3 cellular contexts compared by ENCODE assay signal in the genomic region with DNA sequence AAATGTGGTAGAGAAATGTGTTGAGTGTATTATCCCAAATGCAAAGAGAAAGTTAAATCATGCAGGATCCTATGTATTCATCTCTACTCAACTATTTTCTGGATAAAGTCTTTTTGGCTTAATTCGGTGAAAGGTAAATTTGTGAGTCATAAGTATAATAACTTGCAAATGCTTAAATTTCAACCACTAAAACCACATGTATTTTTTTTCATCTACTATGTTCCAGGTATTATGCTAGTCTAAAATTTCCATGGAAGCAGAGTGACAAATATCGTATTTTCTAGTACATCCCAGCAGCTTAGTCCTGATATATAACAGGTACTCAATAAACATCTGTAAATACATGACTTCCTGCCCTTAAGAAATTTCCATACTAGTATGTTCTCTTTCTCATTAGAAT.
TF ChIP-seq lines count a peak whose summit lies in the region.

No MANE protein-coding gene starts in this region.

TF ChIP-seq in SK-N-SH, 30 proteins besides CTCF, POLR2A, EP300 and RAD21:
- TF ChIP-seq, protein P1, sequence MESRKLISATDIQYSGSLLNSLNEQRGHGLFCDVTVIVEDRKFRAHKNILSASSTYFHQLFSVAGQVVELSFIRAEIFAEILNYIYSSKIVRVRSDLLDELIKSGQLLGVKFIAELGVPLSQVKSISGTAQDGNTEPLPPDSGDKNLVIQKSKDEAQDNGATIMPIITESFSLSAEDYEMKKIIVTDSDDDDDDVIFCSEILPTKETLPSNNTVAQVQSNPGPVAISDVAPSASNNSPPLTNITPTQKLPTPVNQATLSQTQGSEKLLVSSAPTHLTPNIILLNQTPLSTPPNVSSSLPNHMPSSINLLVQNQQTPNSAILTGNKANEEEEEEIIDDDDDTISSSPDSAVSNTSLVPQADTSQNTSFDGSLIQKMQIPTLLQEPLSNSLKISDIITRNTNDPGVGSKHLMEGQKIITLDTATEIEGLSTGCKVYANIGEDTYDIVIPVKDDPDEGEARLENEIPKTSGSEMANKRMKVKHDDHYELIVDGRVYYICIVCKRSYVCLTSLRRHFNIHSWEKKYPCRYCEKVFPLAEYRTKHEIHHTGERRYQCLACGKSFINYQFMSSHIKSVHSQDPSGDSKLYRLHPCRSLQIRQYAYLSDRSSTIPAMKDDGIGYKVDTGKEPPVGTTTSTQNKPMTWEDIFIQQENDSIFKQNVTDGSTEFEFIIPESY (IDR thresholded peaks at IDR 0.05; ENCODE audit: borderline replicate concordance, low read depth), result no peak
- TF ChIP-seq FOXJ3 (CRISPR knock-in tag; IDR thresholded peaks at IDR 0.05), result no peak
- no peak for TF ChIP-seq RFX5 (IDR thresholded peaks at IDR 0.05; ENCODE audit: low read length)
- TF ChIP-seq, protein P2, sequence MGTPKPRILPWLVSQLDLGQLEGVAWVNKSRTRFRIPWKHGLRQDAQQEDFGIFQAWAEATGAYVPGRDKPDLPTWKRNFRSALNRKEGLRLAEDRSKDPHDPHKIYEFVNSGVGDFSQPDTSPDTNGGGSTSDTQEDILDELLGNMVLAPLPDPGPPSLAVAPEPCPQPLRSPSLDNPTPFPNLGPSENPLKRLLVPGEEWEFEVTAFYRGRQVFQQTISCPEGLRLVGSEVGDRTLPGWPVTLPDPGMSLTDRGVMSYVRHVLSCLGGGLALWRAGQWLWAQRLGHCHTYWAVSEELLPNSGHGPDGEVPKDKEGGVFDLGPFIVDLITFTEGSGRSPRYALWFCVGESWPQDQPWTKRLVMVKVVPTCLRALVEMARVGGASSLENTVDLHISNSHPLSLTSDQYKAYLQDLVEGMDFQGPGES (IDR thresholded peaks at IDR 0.05; ENCODE audit: low read depth, low read length), result no peak
- TF ChIP-seq MEF2A (IDR thresholded peaks at IDR 0.05; ENCODE audit: borderline replicate concordance, low read depth), result no peak
- peak; percentile 4; the same call in 1 of the 2 replicates for TF ChIP-seq FOSL2 (IDR thresholded peaks at IDR 0.05; ENCODE audit: borderline replicate concordance, low read depth)
- TF ChIP-seq FOXM1 (IDR thresholded peaks at IDR 0.05; ENCODE audit: low read depth), result no peak
- peak; percentile 30; the same call in 1 of the 2 replicates for TF ChIP-seq TCF12 (IDR thresholded peaks at IDR 0.05)
TF ChIP-seq in SK-N-SH: peak in this region for 2.

TF ChIP-seq in SK-N-SH treated with all-trans-retinoic acid at 6 μM for 48 hours, 23 proteins besides CTCF, POLR2A, EP300 and RAD21:
- TF ChIP-seq, protein P3, sequence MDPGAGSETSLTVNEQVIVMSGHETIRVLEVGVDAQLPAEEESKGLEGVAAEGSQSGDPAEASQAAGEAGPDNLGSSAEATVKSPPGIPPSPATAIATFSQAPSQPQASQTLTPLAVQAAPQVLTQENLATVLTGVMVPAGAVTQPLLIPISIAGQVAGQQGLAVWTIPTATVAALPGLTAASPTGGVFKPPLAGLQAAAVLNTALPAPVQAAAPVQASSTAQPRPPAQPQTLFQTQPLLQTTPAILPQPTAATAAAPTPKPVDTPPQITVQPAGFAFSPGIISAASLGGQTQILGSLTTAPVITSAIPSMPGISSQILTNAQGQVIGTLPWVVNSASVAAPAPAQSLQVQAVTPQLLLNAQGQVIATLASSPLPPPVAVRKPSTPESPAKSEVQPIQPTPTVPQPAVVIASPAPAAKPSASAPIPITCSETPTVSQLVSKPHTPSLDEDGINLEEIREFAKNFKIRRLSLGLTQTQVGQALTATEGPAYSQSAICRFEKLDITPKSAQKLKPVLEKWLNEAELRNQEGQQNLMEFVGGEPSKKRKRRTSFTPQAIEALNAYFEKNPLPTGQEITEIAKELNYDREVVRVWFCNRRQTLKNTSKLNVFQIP (CRISPR knock-in tag; IDR thresholded peaks at IDR 0.05; ENCODE audit: borderline replicate concordance, low read depth), result no peak
- no peak for TF ChIP-seq TCF4 (CRISPR knock-in tag; IDR thresholded peaks at IDR 0.05; ENCODE audit: borderline replicate concordance)
- no peak for TF ChIP-seq ESRRG (CRISPR knock-in tag; IDR thresholded peaks at IDR 0.05)
- TF ChIP-seq, protein P4, sequence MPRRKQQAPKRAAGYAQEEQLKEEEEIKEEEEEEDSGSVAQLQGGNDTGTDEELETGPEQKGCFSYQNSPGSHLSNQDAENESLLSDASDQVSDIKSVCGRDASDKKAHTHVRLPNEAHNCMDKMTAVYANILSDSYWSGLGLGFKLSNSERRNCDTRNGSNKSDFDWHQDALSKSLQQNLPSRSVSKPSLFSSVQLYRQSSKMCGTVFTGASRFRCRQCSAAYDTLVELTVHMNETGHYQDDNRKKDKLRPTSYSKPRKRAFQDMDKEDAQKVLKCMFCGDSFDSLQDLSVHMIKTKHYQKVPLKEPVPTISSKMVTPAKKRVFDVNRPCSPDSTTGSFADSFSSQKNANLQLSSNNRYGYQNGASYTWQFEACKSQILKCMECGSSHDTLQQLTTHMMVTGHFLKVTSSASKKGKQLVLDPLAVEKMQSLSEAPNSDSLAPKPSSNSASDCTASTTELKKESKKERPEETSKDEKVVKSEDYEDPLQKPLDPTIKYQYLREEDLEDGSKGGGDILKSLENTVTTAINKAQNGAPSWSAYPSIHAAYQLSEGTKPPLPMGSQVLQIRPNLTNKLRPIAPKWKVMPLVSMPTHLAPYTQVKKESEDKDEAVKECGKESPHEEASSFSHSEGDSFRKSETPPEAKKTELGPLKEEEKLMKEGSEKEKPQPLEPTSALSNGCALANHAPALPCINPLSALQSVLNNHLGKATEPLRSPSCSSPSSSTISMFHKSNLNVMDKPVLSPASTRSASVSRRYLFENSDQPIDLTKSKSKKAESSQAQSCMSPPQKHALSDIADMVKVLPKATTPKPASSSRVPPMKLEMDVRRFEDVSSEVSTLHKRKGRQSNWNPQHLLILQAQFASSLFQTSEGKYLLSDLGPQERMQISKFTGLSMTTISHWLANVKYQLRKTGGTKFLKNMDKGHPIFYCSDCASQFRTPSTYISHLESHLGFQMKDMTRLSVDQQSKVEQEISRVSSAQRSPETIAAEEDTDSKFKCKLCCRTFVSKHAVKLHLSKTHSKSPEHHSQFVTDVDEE (CRISPR knock-in tag; IDR thresholded peaks at IDR 0.05), result no peak

TF ChIP-seq in GM23338, 12 proteins besides CTCF, POLR2A, EP300 and RAD21 (continued from another document):
- TF ChIP-seq, protein P5, sequence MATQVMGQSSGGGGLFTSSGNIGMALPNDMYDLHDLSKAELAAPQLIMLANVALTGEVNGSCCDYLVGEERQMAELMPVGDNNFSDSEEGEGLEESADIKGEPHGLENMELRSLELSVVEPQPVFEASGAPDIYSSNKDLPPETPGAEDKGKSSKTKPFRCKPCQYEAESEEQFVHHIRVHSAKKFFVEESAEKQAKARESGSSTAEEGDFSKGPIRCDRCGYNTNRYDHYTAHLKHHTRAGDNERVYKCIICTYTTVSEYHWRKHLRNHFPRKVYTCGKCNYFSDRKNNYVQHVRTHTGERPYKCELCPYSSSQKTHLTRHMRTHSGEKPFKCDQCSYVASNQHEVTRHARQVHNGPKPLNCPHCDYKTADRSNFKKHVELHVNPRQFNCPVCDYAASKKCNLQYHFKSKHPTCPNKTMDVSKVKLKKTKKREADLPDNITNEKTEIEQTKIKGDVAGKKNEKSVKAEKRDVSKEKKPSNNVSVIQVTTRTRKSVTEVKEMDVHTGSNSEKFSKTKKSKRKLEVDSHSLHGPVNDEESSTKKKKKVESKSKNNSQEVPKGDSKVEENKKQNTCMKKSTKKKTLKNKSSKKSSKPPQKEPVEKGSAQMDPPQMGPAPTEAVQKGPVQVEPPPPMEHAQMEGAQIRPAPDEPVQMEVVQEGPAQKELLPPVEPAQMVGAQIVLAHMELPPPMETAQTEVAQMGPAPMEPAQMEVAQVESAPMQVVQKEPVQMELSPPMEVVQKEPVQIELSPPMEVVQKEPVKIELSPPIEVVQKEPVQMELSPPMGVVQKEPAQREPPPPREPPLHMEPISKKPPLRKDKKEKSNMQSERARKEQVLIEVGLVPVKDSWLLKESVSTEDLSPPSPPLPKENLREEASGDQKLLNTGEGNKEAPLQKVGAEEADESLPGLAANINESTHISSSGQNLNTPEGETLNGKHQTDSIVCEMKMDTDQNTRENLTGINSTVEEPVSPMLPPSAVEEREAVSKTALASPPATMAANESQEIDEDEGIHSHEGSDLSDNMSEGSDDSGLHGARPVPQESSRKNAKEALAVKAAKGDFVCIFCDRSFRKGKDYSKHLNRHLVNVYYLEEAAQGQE (IDR thresholded peaks at IDR 0.05; ENCODE audit: unreplicated experiment), result no peak
- TF ChIP-seq, protein P6, sequence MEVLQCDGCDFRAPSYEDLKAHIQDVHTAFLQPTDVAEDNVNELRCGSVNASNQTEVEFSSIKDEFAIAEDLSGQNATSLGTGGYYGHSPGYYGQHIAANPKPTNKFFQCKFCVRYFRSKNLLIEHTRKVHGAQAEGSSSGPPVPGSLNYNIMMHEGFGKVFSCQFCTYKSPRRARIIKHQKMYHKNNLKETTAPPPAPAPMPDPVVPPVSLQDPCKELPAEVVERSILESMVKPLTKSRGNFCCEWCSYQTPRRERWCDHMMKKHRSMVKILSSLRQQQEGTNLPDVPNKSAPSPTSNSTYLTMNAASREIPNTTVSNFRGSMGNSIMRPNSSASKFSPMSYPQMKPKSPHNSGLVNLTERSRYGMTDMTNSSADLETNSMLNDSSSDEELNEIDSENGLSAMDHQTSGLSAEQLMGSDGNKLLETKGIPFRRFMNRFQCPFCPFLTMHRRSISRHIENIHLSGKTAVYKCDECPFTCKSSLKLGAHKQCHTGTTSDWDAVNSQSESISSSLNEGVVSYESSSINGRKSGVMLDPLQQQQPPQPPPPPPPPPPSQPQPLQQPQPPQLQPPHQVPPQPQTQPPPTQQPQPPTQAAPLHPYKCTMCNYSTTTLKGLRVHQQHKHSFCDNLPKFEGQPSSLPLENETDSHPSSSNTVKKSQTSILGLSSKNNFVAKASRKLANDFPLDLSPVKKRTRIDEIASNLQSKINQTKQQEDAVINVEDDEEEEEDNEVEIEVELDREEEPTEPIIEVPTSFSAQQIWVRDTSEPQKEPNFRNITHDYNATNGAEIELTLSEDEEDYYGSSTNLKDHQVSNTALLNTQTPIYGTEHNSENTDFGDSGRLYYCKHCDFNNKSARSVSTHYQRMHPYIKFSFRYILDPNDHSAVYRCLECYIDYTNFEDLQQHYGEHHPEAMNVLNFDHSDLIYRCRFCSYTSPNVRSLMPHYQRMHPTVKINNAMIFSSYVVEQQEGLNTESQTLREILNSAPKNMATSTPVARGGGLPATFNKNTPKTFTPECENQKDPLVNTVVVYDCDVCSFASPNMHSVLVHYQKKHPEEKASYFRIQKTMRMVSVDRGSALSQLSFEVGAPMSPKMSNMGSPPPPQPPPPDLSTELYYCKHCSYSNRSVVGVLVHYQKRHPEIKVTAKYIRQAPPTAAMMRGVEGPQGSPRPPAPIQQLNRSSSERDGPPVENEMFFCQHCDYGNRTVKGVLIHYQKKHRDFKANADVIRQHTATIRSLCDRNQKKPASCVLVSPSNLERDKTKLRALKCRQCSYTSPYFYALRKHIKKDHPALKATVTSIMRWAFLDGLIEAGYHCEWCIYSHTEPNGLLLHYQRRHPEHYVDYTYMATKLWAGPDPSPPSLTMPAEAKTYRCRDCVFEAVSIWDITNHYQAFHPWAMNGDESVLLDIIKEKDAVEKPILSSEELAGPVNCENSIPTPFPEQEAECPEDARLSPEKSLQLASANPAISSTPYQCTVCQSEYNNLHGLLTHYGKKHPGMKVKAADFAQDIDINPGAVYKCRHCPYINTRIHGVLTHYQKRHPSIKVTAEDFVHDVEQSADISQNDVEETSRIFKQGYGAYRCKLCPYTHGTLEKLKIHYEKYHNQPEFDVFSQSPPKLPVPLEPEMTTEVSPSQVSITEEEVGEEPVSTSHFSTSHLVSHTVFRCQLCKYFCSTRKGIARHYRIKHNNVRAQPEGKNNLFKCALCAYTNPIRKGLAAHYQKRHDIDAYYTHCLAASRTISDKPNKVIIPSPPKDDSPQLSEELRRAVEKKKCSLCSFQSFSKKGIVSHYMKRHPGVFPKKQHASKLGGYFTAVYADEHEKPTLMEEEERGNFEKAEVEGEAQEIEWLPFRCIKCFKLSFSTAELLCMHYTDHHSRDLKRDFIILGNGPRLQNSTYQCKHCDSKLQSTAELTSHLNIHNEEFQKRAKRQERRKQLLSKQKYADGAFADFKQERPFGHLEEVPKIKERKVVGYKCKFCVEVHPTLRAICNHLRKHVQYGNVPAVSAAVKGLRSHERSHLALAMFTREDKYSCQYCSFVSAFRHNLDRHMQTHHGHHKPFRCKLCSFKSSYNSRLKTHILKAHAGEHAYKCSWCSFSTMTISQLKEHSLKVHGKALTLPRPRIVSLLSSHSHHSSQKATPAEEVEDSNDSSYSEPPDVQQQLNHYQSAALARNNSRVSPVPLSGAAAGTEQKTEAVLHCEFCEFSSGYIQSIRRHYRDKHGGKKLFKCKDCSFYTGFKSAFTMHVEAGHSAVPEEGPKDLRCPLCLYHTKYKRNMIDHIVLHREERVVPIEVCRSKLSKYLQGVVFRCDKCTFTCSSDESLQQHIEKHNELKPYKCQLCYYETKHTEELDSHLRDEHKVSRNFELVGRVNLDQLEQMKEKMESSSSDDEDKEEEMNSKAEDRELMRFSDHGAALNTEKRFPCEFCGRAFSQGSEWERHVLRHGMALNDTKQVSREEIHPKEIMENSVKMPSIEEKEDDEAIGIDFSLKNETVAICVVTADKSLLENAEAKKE (CRISPR knock-in tag; IDR thresholded peaks at IDR 0.05), result no peak
- TF ChIP-seq POLR2AphosphoS5 (IDR thresholded peaks at IDR 0.05; ENCODE audit: low read depth) (no peak), NANOG (IDR thresholded peaks at IDR 0.05; ENCODE audit: borderline replicate concordance) (no peak)
- TF ChIP-seq, protein P7, sequence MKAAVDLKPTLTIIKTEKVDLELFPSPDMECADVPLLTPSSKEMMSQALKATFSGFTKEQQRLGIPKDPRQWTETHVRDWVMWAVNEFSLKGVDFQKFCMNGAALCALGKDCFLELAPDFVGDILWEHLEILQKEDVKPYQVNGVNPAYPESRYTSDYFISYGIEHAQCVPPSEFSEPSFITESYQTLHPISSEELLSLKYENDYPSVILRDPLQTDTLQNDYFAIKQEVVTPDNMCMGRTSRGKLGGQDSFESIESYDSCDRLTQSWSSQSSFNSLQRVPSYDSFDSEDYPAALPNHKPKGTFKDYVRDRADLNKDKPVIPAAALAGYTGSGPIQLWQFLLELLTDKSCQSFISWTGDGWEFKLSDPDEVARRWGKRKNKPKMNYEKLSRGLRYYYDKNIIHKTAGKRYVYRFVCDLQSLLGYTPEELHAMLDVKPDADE (IDR thresholded peaks at IDR 0.05), result no peak
TF ChIP-seq in GM23338: peak in this region for 0.
